ENCODE assay signal across 15 cellular contexts in genomic region chr3:128411574-128412064, GRCh38. TPM values are rescaled to one million over a fixed set of nuclear protein-coding genes. Genes with fewer than 3 reads are reported as not detected.
DNase-seq lines count a peak whose midpoint lies in the region; ATAC-seq and TF ChIP-seq lines count a peak whose summit lies in the region.
"Had no signal": no experiment of that assay in that cellular context is flagged by ENCODE, and none has a peak within 500 bp of the region (broad histone marks: within the 10 kb centered on the region; RNA-seq: fewer than 3 reads in every experiment).

No MANE protein-coding gene starts in this region.

- peak overlapping the region; percentile 8 for H3K27ac Mint-ChIP-seq in activated naive CD8-positive, alpha-beta T cell treated with anti-CD3 and anti-CD28 coated beads, Interleukin-2, amount 50 U/mL, for 24 hours
- peak overlapping the region in 1 of 2 donors; percentile 85 for H3K27ac Mint-ChIP-seq in stimulated activated naive CD8-positive, alpha-beta T cell treated with anti-CD3 and anti-CD28 coated beads, Interleukin-15, amount 100 ng/mL, for 72 hours
- H3K27ac Mint-ChIP-seq: HFFc6 had no signal

- H3K4me1 ChIP-seq in BE2C (peaks cover 88% of the 10 kb centered on the region), HUES6 (ENCODE audit: control insufficient read depth, insufficient read depth, low read length) (peaks cover 35% of the 10 kb centered on the region), mesodermal cell (ENCODE audit: control insufficient read depth, insufficient read depth, low read length, poor library complexity, severe bottlenecking) (peaks cover 40% of the 10 kb centered on the region)

- ATAC-seq in activated naive CD8-positive, alpha-beta T cell treated with anti-CD3 and anti-CD28 coated beads, Interleukin-2, amount 50 U/mL, for 24 hours: no peak
- ATAC-seq in stimulated activated naive CD8-positive, alpha-beta T cell treated with anti-CD3 and anti-CD28 coated beads, Interleukin-15, amount 100 ng/mL, for 72 hours: no peak
- no peak for ATAC-seq in stimulated activated naive CD8-positive, alpha-beta T cell treated with anti-CD3 and anti-CD28 coated beads, Interleukin-15, Interleukin-2, amounts not matched to agents 100 U/mL and 50 U/mL, for 24 hours

- DNase-seq in BE2C (peak; percentile 97), T-helper 1 cell (no peak)
- no peak for DNase-seq in activated naive CD8-positive, alpha-beta T cell treated with anti-CD3 and anti-CD28 coated beads, Interleukin-2, amount 50 U/mL, for 24 hours
- no peak for DNase-seq in stimulated activated naive CD8-positive, alpha-beta T cell treated with anti-CD3 and anti-CD28 coated beads, Interleukin-15, amount 100 ng/mL, for 72 hours
- DNase-seq in stimulated activated CD4-positive, alpha-beta T cell treated with anti-CD3 and anti-CD28 coated beads, Interleukin-4, amount 100 ng/mL, for 24 hours: no peak
- DNase-seq in stimulated activated naive CD8-positive, alpha-beta T cell treated with anti-CD3 and anti-CD28 coated beads, Interleukin-15, Interleukin-2, amounts not matched to agents 100 U/mL and 50 U/mL, for 24 hours: no peak
- DNase-seq: DMS79, HFFc6, MG63, NCI-H1105, NCI-H187, NCI-H82, SHP77 had no signal

- no peaks in the 10 kb centered on the region for H3K9me3 Mint-ChIP-seq in activated naive CD8-positive, alpha-beta T cell treated with anti-CD3 and anti-CD28 coated beads, Interleukin-2, amount 50 U/mL, for 24 hours
- H3K9me3 Mint-ChIP-seq in stimulated activated naive CD8-positive, alpha-beta T cell treated with anti-CD3 and anti-CD28 coated beads, Interleukin-15, amount 100 ng/mL, for 72 hours: no peaks in the 10 kb centered on the region
- H3K9me3 Mint-ChIP-seq: HFFc6 had no signal

- H3K9me3 ChIP-seq in BE2C: no peaks in the 10 kb centered on the region
- H3K9me3 ChIP-seq in HUES6 (ENCODE audit: control insufficient read depth, insufficient read depth, low read depth, low read length): no peaks in the 10 kb centered on the region
- no peaks in the 10 kb centered on the region for H3K9me3 ChIP-seq in mesodermal cell (ENCODE audit: control insufficient read depth, low read length)
- H3K9me3 ChIP-seq: MG63 had no signal

- 84 to 92% methylated on average over 17 to 18 of the region's 18 CpGs for WGBS in mesodermal cell (ENCODE audit: insufficient coverage in 2 of 2), 2 experiments

- no peaks in the 10 kb centered on the region for H3K4me1 Mint-ChIP-seq in activated naive CD8-positive, alpha-beta T cell treated with anti-CD3 and anti-CD28 coated beads, Interleukin-2, amount 50 U/mL, for 24 hours
- no peaks in the 10 kb centered on the region for H3K4me1 Mint-ChIP-seq in stimulated activated naive CD8-positive, alpha-beta T cell treated with anti-CD3 and anti-CD28 coated beads, Interleukin-15, amount 100 ng/mL, for 72 hours

- H3K9ac ChIP-seq in HUES6 (ENCODE audit: low read length): peak overlapping the region; percentile 30

- no peak overlapping the region for H3K4me3 Mint-ChIP-seq in activated naive CD8-positive, alpha-beta T cell treated with anti-CD3 and anti-CD28 coated beads, Interleukin-2, amount 50 U/mL, for 24 hours
- H3K4me3 Mint-ChIP-seq in stimulated activated naive CD8-positive, alpha-beta T cell treated with anti-CD3 and anti-CD28 coated beads, Interleukin-15, amount 100 ng/mL, for 72 hours: no peak overlapping the region
- H3K4me3 Mint-ChIP-seq: HFFc6 had no signal

- TF ChIP-seq CTCF in BE2C (IDR thresholded peaks at IDR 0.05; ENCODE audit: low read depth, low read length): no peak

- H3K4me3 ChIP-seq in BE2C (ENCODE audit: low read depth, low read length) (peak overlapping the region; percentile 50), HUES6 (ENCODE audit: low read depth, low read length) (no peak overlapping the region), mesodermal cell (ENCODE audit: extremely low read depth, insufficient read depth, low read length, poor library complexity, severe bottlenecking) (no peak overlapping the region)
- H3K4me3 ChIP-seq: MG63 had no signal

- no peaks in the 10 kb centered on the region for H3K27me3 Mint-ChIP-seq in activated naive CD8-positive, alpha-beta T cell treated with anti-CD3 and anti-CD28 coated beads, Interleukin-2, amount 50 U/mL, for 24 hours
- no peaks in the 10 kb centered on the region for H3K27me3 Mint-ChIP-seq in stimulated activated naive CD8-positive, alpha-beta T cell treated with anti-CD3 and anti-CD28 coated beads, Interleukin-15, amount 100 ng/mL, for 72 hours

- H3K27ac ChIP-seq in HUES6 (ENCODE audit: low read depth, low read length): no peak overlapping the region
- peak overlapping the region; percentile 80 for H3K27ac ChIP-seq in mesodermal cell (ENCODE audit: low read depth, low read length, severe bottlenecking)

- H3K36me3 ChIP-seq in BE2C (no peaks in the 10 kb centered on the region), HUES6 (ENCODE audit: control insufficient read depth, insufficient read depth, low read length) (no peaks in the 10 kb centered on the region), mesodermal cell (ENCODE audit: control insufficient read depth, insufficient read depth, low read length) (no peaks in the 10 kb centered on the region)
- H3K36me3 ChIP-seq: MG63 had no signal

- no peaks in the 10 kb centered on the region for H3K27me3 ChIP-seq in BE2C
- H3K27me3 ChIP-seq in HUES6 (ENCODE audit: control insufficient read depth, insufficient read depth, low read length): no peaks in the 10 kb centered on the region
- H3K27me3 ChIP-seq: MG63 had no signal

- no peaks in the 10 kb centered on the region for H3K36me3 Mint-ChIP-seq in activated naive CD8-positive, alpha-beta T cell treated with anti-CD3 and anti-CD28 coated beads, Interleukin-2, amount 50 U/mL, for 24 hours (ENCODE audit: low read depth)

RNA-seq across cellular contexts. Expression of gene DNAJB8, which starts 55.1 kb away (rescaled TPM):
- 0.12 TPM for polyA plus RNA-seq in BE2C (2012; ENCODE audit: insufficient read depth, insufficient read length, low read depth)
- polyA plus RNA-seq in mesodermal cell (2013, experiment 1 of 2): not detected
- polyA plus RNA-seq in mesodermal cell (2013, experiment 2 of 2): not detected
